Comparison of ENCODE assay signal across 1 cellular context in genomic region chr16:3262517-3262916, GRCh38.
TF ChIP-seq lines count a peak whose summit lies in the region.

No MANE protein-coding gene starts in this region.

TF ChIP-seq in K562, 482 proteins besides CTCF, POLR2A, EP300 and RAD21:
- no peak for TF ChIP-seq RHOXF2B (CRISPR knock-in tag; conservative IDR thresholded peaks at IDR 0.05)
- TF ChIP-seq, protein P1, sequence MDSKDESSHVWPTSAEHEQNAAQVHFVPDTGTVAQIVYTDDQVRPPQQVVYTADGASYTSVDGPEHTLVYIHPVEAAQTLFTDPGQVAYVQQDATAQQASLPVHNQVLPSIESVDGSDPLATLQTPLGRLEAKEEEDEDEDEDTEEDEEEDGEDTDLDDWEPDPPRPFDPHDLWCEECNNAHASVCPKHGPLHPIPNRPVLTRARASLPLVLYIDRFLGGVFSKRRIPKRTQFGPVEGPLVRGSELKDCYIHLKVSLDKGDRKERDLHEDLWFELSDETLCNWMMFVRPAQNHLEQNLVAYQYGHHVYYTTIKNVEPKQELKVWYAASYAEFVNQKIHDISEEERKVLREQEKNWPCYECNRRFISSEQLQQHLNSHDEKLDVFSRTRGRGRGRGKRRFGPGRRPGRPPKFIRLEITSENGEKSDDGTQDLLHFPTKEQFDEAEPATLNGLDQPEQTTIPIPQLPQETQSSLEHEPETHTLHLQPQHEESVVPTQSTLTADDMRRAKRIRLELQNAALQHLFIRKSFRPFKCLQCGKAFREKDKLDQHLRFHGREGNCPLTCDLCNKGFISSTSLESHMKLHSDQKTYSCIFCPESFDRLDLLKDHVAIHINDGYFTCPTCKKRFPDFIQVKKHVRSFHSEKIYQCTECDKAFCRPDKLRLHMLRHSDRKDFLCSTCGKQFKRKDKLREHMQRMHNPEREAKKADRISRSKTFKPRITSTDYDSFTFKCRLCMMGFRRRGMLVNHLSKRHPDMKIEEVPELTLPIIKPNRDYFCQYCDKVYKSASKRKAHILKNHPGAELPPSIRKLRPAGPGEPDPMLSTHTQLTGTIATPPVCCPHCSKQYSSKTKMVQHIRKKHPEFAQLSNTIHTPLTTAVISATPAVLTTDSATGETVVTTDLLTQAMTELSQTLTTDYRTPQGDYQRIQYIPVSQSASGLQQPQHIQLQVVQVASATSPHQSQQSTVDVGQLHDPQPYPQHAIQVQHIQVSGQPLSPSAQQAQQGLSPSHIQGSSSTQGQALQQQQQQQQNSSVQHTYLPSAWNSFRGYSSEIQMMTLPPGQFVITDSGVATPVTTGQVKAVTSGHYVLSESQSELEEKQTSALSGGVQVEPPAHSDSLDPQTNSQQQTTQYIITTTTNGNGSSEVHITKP (IDR thresholded peaks at IDR 0.05; ENCODE audit: partially characterized antibody), result peak; percentile 69
